19 cellular contexts compared by ENCODE assay signal in genomic region chr2:4053769-4054493, GRCh38.
DNase-seq lines count a peak whose midpoint lies in the region; ATAC-seq, FAIRE-seq and TF ChIP-seq lines count a peak whose summit lies in the region.
"Had no signal": no experiment of that assay in that cellular context is flagged by ENCODE, and none has a peak within 500 bp of the region (broad histone marks: within the 10 kb centered on the region; RNA-seq: fewer than 3 reads in every experiment).

No MANE protein-coding gene starts in this region.

- no peaks in the 10 kb centered on the region for H3K9me2 ChIP-seq in PC-9 (ENCODE audit: insufficient read depth)

- POLR2A ChIA-PET in PC-9 (lab: Charles Lee; ENCODE audit: unreplicated experiment) (no interaction called here), endothelial cell of umbilical vein (lab: Charles Lee) (no interaction called here)

- no peaks in the 10 kb centered on the region for H3K9me1 ChIP-seq in endothelial cell of umbilical vein (replicated peaks; ENCODE audit: control insufficient read depth, extremely low read depth, insufficient read depth, low read length)

- no peaks in the 10 kb centered on the region for H3K36me3 Mint-ChIP-seq in natural killer cell
- H3K36me3 Mint-ChIP-seq in natural killer cell treated with Interleukin-12 subunit alpha and Interleukin-12 subunit beta and Interleukin-15 and Interleukin-18, amount 100 ng/mL, for 72 hours: no peaks in the 10 kb centered on the region
- H3K36me3 Mint-ChIP-seq: CD4-positive, alpha-beta memory T cell; naive thymus-derived CD8-positive, alpha-beta T cell had no signal

- H3K4me3 ChIP-seq in PC-9 (no peak overlapping the region), endothelial cell of umbilical vein (replicated peaks in 1 of 3; ENCODE audit: insufficient read depth in 1 of 3, low read depth in 1 of 3, low read length in 3 of 3) (no peak overlapping the region)
- H3K4me3 ChIP-seq: gastrocnemius medialis had no signal

- dilution Hi-C loops in endothelial cell of umbilical vein (cut with MboI; ENCODE audit: extremely low pct_ligation_motif_present, low sequenced_read_pairs): no loop called here

- no peaks in the 10 kb centered on the region for H3F3A ChIP-seq in PC-9 (ENCODE audit: insufficient read depth, low read depth)

- H3K27ac ChIP-seq in PC-9 (no peak overlapping the region), endothelial cell of umbilical vein (ENCODE audit: insufficient read depth, low read depth, low read length) (no peak overlapping the region)
- H3K27ac ChIP-seq: gastrocnemius medialis had no signal

- H3K4me1 ChIP-seq in PC-9 (replicated peaks; ENCODE audit: insufficient read depth) (no peaks in the 10 kb centered on the region), endothelial cell of umbilical vein (ENCODE audit: control insufficient read depth, extremely low read depth, insufficient read depth, low read length) (peaks cover 3% of the 10 kb centered on the region)
- H3K4me1 ChIP-seq: gastrocnemius medialis had no signal

- no peaks in the 10 kb centered on the region for H3K9me3 Mint-ChIP-seq in natural killer cell
- no peaks in the 10 kb centered on the region for H3K9me3 Mint-ChIP-seq in natural killer cell treated with Interleukin-12 subunit alpha and Interleukin-12 subunit beta and Interleukin-15 and Interleukin-18, amount 100 ng/mL, for 72 hours
- H3K9me3 Mint-ChIP-seq: activated CD4-positive, alpha-beta T cell treated with anti-CD3 and anti-CD28 coated beads, Interleukin-2, amount 10 ng/mL, durations not matched to agents 24 days and 14 days; activated T-helper 2 cell treated with anti-CD3 and anti-CD28 coated beads, Interferon-gamma antibody, Interleukin-2, Interleukin-4, amounts not matched to agents 10 μg/mL and 5 μg/mL and 100 μg/mL, durations not matched to agents 14 hours and 24 hours and 36 hours had no signal

- CTCF ChIA-PET in PC-9 (lab: Charles Lee) (no interaction called here), endothelial cell of umbilical vein (lab: Charles Lee) (interaction anchor here (0.9 to 4.4 kb wide), 5 partner anchors 19 to 709 kb away, joined by 3 to 40 read pairs (median 6); no protein-coding TSS in a partner anchor)

- TF ChIP-seq POLR2A in endothelial cell of umbilical vein (IDR thresholded peaks at IDR 0.05; ENCODE audit: low read depth, low read length): no peak

- H3K27me3 ChIP-seq in PC-9 (ENCODE audit: insufficient read depth, low read depth) (peaks cover 19% of the 10 kb centered on the region), endothelial cell of umbilical vein (ENCODE audit: control insufficient read depth in 2 of 2, insufficient read depth in 2 of 2, low read length in 2 of 2) (no peaks in the 10 kb centered on the region)
- H3K27me3 ChIP-seq: gastrocnemius medialis had no signal

- intact Hi-C loops in natural killer cell (cut with micrococcal nuclease): loop anchor here (1.0 kb wide), 1 partner anchor 95 kb away; no protein-coding TSS in a partner anchor
- intact Hi-C loops in PC-9 (cut with micrococcal nuclease; ENCODE audit: unreplicated experiment): no loop called here
- intact Hi-C loops in endothelial cell of umbilical vein (cut with micrococcal nuclease): loop anchor here (1.0 to 10.0 kb wide), 3 partner anchors 95 to 711 kb away; no protein-coding TSS in a partner anchor

- H4K20me1 ChIP-seq in PC-9 (ENCODE audit: insufficient read depth): no peaks in the 10 kb centered on the region
- no peaks in the 10 kb centered on the region for H4K20me1 ChIP-seq in endothelial cell of umbilical vein (replicated peaks; ENCODE audit: control insufficient read depth, extremely low read depth, insufficient read depth, low read length)

- H2AFZ ChIP-seq in PC-9 (no peak overlapping the region), endothelial cell of umbilical vein (ENCODE audit: low read depth, low read length) (peak overlapping the region; percentile 47)

- H3K9ac ChIP-seq in endothelial cell of umbilical vein (replicated peaks; ENCODE audit: extremely low read depth, insufficient read depth, low read length): no peak overlapping the region

- H3K79me2 ChIP-seq in PC-9 (ENCODE audit: low read depth) (no peaks in the 10 kb centered on the region), endothelial cell of umbilical vein (ENCODE audit: control insufficient read depth, insufficient read depth, low read length) (no peaks in the 10 kb centered on the region)

- no peak for FAIRE-seq in endothelial cell of umbilical vein (lab: Jason Lieb, UNC)
- FAIRE-seq: TTC549, urothelium cell line had no signal

- BruUV-seq in PC-9 (replicated peaks; lab: Mats Ljungman, UMichigan): no TSS peak
- BruUV-seq in endothelial cell of umbilical vein (replicated peaks; lab: Mats Ljungman, UMichigan): no TSS peak

- ATAC-seq in natural killer cell: no peak
- ATAC-seq in natural killer cell treated with Interleukin-12 subunit alpha and Interleukin-12 subunit beta and Interleukin-15 and Interleukin-18, amount 100 ng/mL, for 72 hours: no peak
- ATAC-seq in GM21390 (IDR thresholded peaks at IDR 0.05; ENCODE audit: unreplicated experiment): no peak
- no peak for ATAC-seq in HG02840 (IDR thresholded peaks at IDR 0.05; ENCODE audit: low FRiP score, unreplicated experiment)
- ATAC-seq: gastrocnemius medialis; naive thymus-derived CD8-positive, alpha-beta T cell had no signal

- H3K36me3 ChIP-seq in PC-9 (ENCODE audit: low read depth): no peaks in the 10 kb centered on the region
- no peaks in the 10 kb centered on the region for H3K36me3 ChIP-seq in endothelial cell of umbilical vein (ENCODE audit: control insufficient read depth in 2 of 2, extremely low read depth in 1 of 2, insufficient read depth in 2 of 2, low read length in 2 of 2)
- H3K36me3 ChIP-seq: gastrocnemius medialis had no signal

- peak overlapping the region; percentile 23 for H3K4me3 Mint-ChIP-seq in natural killer cell
- no peak overlapping the region for H3K4me3 Mint-ChIP-seq in natural killer cell treated with Interleukin-12 subunit alpha and Interleukin-12 subunit beta and Interleukin-15 and Interleukin-18, amount 100 ng/mL, for 72 hours
- H3K4me3 Mint-ChIP-seq: activated CD4-positive, alpha-beta T cell treated with anti-CD3 and anti-CD28 coated beads, Interleukin-2, amount 10 ng/mL, durations not matched to agents 24 days and 14 days; naive thymus-derived CD8-positive, alpha-beta T cell had no signal

- H3K4me2 ChIP-seq in PC-9: no peak overlapping the region
- H3K4me2 ChIP-seq in endothelial cell of umbilical vein (ENCODE audit: insufficient read depth, low read length): no peak overlapping the region

- H3K9me3 ChIP-seq in PC-9 (ENCODE audit: insufficient read depth, low read depth) (no peaks in the 10 kb centered on the region), endothelial cell of umbilical vein (replicated peaks; ENCODE audit: control insufficient read depth, insufficient read depth, low read length) (no peaks in the 10 kb centered on the region)
- H3K9me3 ChIP-seq: gastrocnemius medialis had no signal

- no peak for TF ChIP-seq CTCF in natural killer cell (IDR thresholded peaks at IDR 0.05)
- TF ChIP-seq CTCF in PC-9 (conservative IDR thresholded peaks at IDR 0.05): peak; percentile 52
- no peak for TF ChIP-seq CTCF in endothelial cell of umbilical vein (IDR thresholded peaks at IDR 0.05; ENCODE audit: extremely low read depth in 1 of 2, insufficient read depth in 1 of 2, low read depth in 1 of 2, low read length in 2 of 2)

- peaks cover 16 to 23% of the 10 kb centered on the region in 2 donors for H3K4me1 Mint-ChIP-seq in natural killer cell
- peaks cover 8 to 16% of the 10 kb centered on the region in 2 donors for H3K4me1 Mint-ChIP-seq in natural killer cell treated with Interleukin-12 subunit alpha and Interleukin-12 subunit beta and Interleukin-15 and Interleukin-18, amount 100 ng/mL, for 72 hours (ENCODE audit: low read depth in 2 of 2)
- H3K4me1 Mint-ChIP-seq: CD4-positive, alpha-beta memory T cell had no signal

- H3K27ac Mint-ChIP-seq in natural killer cell: no peak overlapping the region
- no peak overlapping the region for H3K27ac Mint-ChIP-seq in natural killer cell treated with Interleukin-12 subunit alpha and Interleukin-12 subunit beta and Interleukin-15 and Interleukin-18, amount 100 ng/mL, for 72 hours
- H3K27ac Mint-ChIP-seq: activated CD4-positive, alpha-beta T cell treated with anti-CD3 and anti-CD28 coated beads, Interleukin-2, amount 10 ng/mL, durations not matched to agents 24 days and 14 days; activated T-helper 2 cell treated with anti-CD3 and anti-CD28 coated beads, Interferon-gamma antibody, Interleukin-2, Interleukin-4, amounts not matched to agents 10 μg/mL and 5 μg/mL and 100 μg/mL, durations not matched to agents 14 hours and 24 hours and 36 hours; CD4-positive, alpha-beta memory T cell had no signal

- DNase-seq in natural killer cell (no peak), PC-9 (no peak), endothelial cell of umbilical vein (ENCODE audit: low read depth, low spot score) (peak; percentile 13), NCI-H2107 (lab: John Stamatoyannopoulos, UW) (no peak), hypothalamus (lab: John Stamatoyannopoulos, UW) (no peak)
- no peak for DNase-seq in natural killer cell treated with Interleukin-12 subunit alpha and Interleukin-12 subunit beta and Interleukin-15 and Interleukin-18, amount 100 ng/mL, for 72 hours (ENCODE audit: low spot score)
- DNase-seq: activated CD4-positive, alpha-beta T cell treated with anti-CD3 and anti-CD28 coated beads, Interleukin-2, amount 10 ng/mL, durations not matched to agents 24 days and 14 days; CD4-positive, alpha-beta memory T cell; erythroblast; gastrocnemius medialis; mesenchymal stem cell; naive thymus-derived CD8-positive, alpha-beta T cell; NCI-H2227 treated with DMSO at 0.1 percent for 48 hours; Right ventricle myocardium superior had no signal

- H3K27me3 Mint-ChIP-seq in natural killer cell (ENCODE audit: low read depth in 2 of 2): peaks cover 0 to 4% of the 10 kb centered on the region in 2 donors
- no peaks in the 10 kb centered on the region for H3K27me3 Mint-ChIP-seq in natural killer cell treated with Interleukin-12 subunit alpha and Interleukin-12 subunit beta and Interleukin-15 and Interleukin-18, amount 100 ng/mL, for 72 hours
- H3K27me3 Mint-ChIP-seq: CD4-positive, alpha-beta memory T cell had no signal

TF ChIP-seq in endothelial cell of umbilical vein, 7 proteins besides CTCF, POLR2A, EP300 and RAD21 (continues in another document):
- no peak for TF ChIP-seq JUN (IDR thresholded peaks at IDR 0.05; ENCODE audit: borderline replicate concordance, insufficient read depth, insufficient read length, low read depth)
- no peak for TF ChIP-seq MYC (IDR thresholded peaks at IDR 0.05; ENCODE audit: low read depth, low read length)
- no peak for TF ChIP-seq FOS (IDR thresholded peaks at IDR 0.05; ENCODE audit: borderline replicate concordance, insufficient read depth, low read length)
- no peak for TF ChIP-seq GATA2 (IDR thresholded peaks at IDR 0.05; ENCODE audit: insufficient read depth, insufficient read length, low read depth, low read length)
- TF ChIP-seq POLR2AphosphoS5 (IDR thresholded peaks at IDR 0.05; ENCODE audit: insufficient read depth, low read depth, low read length): no peak
- no peak for TF ChIP-seq EZH2 (IDR thresholded peaks at IDR 0.05; ENCODE audit: borderline replicate concordance, low read depth, low read length, severe bottlenecking)
